Comparison of ENCODE assay signal across 12 cellular contexts in genomic region chr20:62408055-62408454, GRCh38. TPM values are rescaled to one million over a fixed set of nuclear protein-coding genes. Genes with fewer than 3 reads are reported as not detected.
DNase-seq lines count a peak whose midpoint lies in the region; ATAC-seq, FAIRE-seq and TF ChIP-seq lines count a peak whose summit lies in the region.
"Had no signal": no experiment of that assay in that cellular context is flagged by ENCODE, and none has a peak within 500 bp of the region (broad histone marks: within the 10 kb centered on the region; RNA-seq: fewer than 3 reads in every experiment).

No MANE protein-coding gene starts in this region.

- no peaks in the 10 kb centered on the region for H4K20me1 ChIP-seq in OCI-LY1 (ENCODE audit: insufficient read depth, low read length)

- 56 to 90% (median 72%) methylated on average over 15 of the region's 15 CpGs for WGBS in small intestine, 3 donors

- DNase-seq in activated CD8-positive, alpha-beta memory T cell treated with anti-CD3 and anti-CD28 coated beads, Interleukin-2, amount 10 ng/mL, durations not matched to agents 7 days and 5 days: no peak
- no peak for DNase-seq in activated CD8-positive, alpha-beta memory T cell treated with anti-CD3 and anti-CD28 coated beads, Interleukin-2, amount 50 U/mL, for 48 hours
- no peak for DNase-seq in central memory CD8-positive, alpha-beta T cell (ENCODE audit: low spot score in 2 of 2)
- DNase-seq in small intestine (no peak), mucosa of gallbladder (ENCODE audit: low spot score) (no peak), KG1 (lab: John Stamatoyannopoulos, UW) (no peak)
- DNase-seq: EL, left ventricle myocardium superior had no signal

- H3K27ac ChIP-seq in OCI-LY1 (ENCODE audit: low read depth, low read length, poor library complexity, severe bottlenecking): no peak overlapping the region
- H3K27ac ChIP-seq in small intestine (ENCODE audit: low read depth in 1 of 2, low read length in 1 of 2): peak overlapping the region; percentile 49 to 74
- H3K27ac ChIP-seq: prostate gland had no signal

- peak overlapping the region; percentile 51; the same call in 1 of the 2 replicates for H3K9ac ChIP-seq in OCI-LY1 (ENCODE audit: low read length)

- H3K4me1 Mint-ChIP-seq in activated CD8-positive, alpha-beta memory T cell treated with anti-CD3 and anti-CD28 coated beads, Interleukin-2, amount 10 ng/mL, durations not matched to agents 7 days and 5 days: peaks cover 27% of the 10 kb centered on the region
- peaks cover 29% of the 10 kb centered on the region for H3K4me1 Mint-ChIP-seq in central memory CD8-positive, alpha-beta T cell

- H3K27me3 Mint-ChIP-seq in activated CD8-positive, alpha-beta memory T cell treated with anti-CD3 and anti-CD28 coated beads, Interleukin-2, amount 10 ng/mL, durations not matched to agents 7 days and 5 days: peaks cover 4% of the 10 kb centered on the region
- no peaks in the 10 kb centered on the region for H3K27me3 Mint-ChIP-seq in central memory CD8-positive, alpha-beta T cell

- no peaks in the 10 kb centered on the region for H3F3A ChIP-seq in OCI-LY1 (ENCODE audit: insufficient read depth, low read length)

- no peaks in the 10 kb centered on the region for H3K36me3 Mint-ChIP-seq in activated CD8-positive, alpha-beta memory T cell treated with anti-CD3 and anti-CD28 coated beads, Interleukin-2, amount 10 ng/mL, durations not matched to agents 7 days and 5 days
- H3K36me3 Mint-ChIP-seq in central memory CD8-positive, alpha-beta T cell (ENCODE audit: insufficient read depth): peaks cover 13% of the 10 kb centered on the region

- H3K4me3 ChIP-seq in OCI-LY1 (ENCODE audit: low read depth, low read length, poor library complexity, severe bottlenecking): peak overlapping the region; percentile 57
- peak overlapping the region in 1 of 2 donors; percentile 93 for H3K4me3 ChIP-seq in small intestine (ENCODE audit: low read depth in 1 of 2, low read length in 2 of 2)

- H3K27me3 ChIP-seq in OCI-LY1 (ENCODE audit: insufficient read depth, low read length): no peaks in the 10 kb centered on the region; the same call in 1 of the 2 replicates
- H3K27me3 ChIP-seq in small intestine (ENCODE audit: control insufficient read depth in 2 of 2, insufficient read depth in 2 of 2, low read length in 2 of 2): no peaks in the 10 kb centered on the region

- 0 out of 2 replicates have a peak, but pooled peaks cover 4% of the 10 kb centered on the region for H3K79me2 ChIP-seq in OCI-LY1 (ENCODE audit: insufficient read depth, low read length)

- H3K36me3 ChIP-seq in OCI-LY1 (ENCODE audit: insufficient read depth, low read length) (peaks cover 3% of the 10 kb centered on the region; the same call in 1 of the 2 replicates), small intestine (ENCODE audit: control insufficient read depth in 2 of 2, insufficient read depth in 2 of 2, low read length in 2 of 2) (no peaks in the 10 kb centered on the region)
- H3K36me3 ChIP-seq: prostate gland had no signal

- peaks cover 35% of the 10 kb centered on the region for H3K4me1 ChIP-seq in OCI-LY1 (ENCODE audit: insufficient read depth, low read length, severe bottlenecking)
- peaks cover 0 to 5% of the 10 kb centered on the region in 2 donors for H3K4me1 ChIP-seq in small intestine (ENCODE audit: control insufficient read depth in 2 of 2, insufficient read depth in 1 of 2, low read depth in 1 of 2, low read length in 1 of 2)

- H3K4me3 Mint-ChIP-seq in activated CD8-positive, alpha-beta memory T cell treated with anti-CD3 and anti-CD28 coated beads, Interleukin-2, amount 10 ng/mL, durations not matched to agents 7 days and 5 days: peak overlapping the region; percentile 79
- peak overlapping the region; percentile 77 for H3K4me3 Mint-ChIP-seq in central memory CD8-positive, alpha-beta T cell

- peak overlapping the region; percentile 57 for H3K4me2 ChIP-seq in OCI-LY1 (ENCODE audit: low read length)

- H3K9me3 Mint-ChIP-seq in activated CD8-positive, alpha-beta memory T cell treated with anti-CD3 and anti-CD28 coated beads, Interleukin-2, amount 10 ng/mL, durations not matched to agents 7 days and 5 days (ENCODE audit: low read depth): no peaks in the 10 kb centered on the region
- H3K9me3 Mint-ChIP-seq in central memory CD8-positive, alpha-beta T cell: no peaks in the 10 kb centered on the region

- H3K27ac Mint-ChIP-seq in activated CD8-positive, alpha-beta memory T cell treated with anti-CD3 and anti-CD28 coated beads, Interleukin-2, amount 10 ng/mL, durations not matched to agents 7 days and 5 days: peak overlapping the region; percentile 90
- H3K27ac Mint-ChIP-seq in central memory CD8-positive, alpha-beta T cell (ENCODE audit: low read depth): no peak overlapping the region

- no peak for FAIRE-seq in small intestine (lab: Jason Lieb, UNC)

- no peaks in the 10 kb centered on the region for H3K9me2 ChIP-seq in OCI-LY1 (ENCODE audit: low read depth, low read length)

- no peak for TF ChIP-seq CTCF in OCI-LY1 (IDR thresholded peaks at IDR 0.05; ENCODE audit: low read length)

- no peak for ATAC-seq in activated CD8-positive, alpha-beta memory T cell treated with anti-CD3 and anti-CD28 coated beads, Interleukin-2, amount 10 ng/mL, durations not matched to agents 7 days and 5 days
- ATAC-seq in central memory CD8-positive, alpha-beta T cell (replicated peaks; ENCODE audit: extremely low read depth, poor library complexity, severe bottlenecking): no peak
- ATAC-seq in GM18520 (IDR thresholded peaks at IDR 0.05; ENCODE audit: unreplicated experiment): no peak

- CTCF ChIA-PET in activated CD8-positive, alpha-beta memory T cell treated with anti-CD3 and anti-CD28 coated beads, Interleukin-2, amount 10 ng/mL, durations not matched to agents 7 days and 5 days (lab: Charles Lee): interaction anchor here (1.1 to 2.7 kb wide), 3 partner anchors 8 to 209 kb away, joined by 3 to 24 read pairs (median 3); no protein-coding TSS in a partner anchor

- H2AFZ ChIP-seq in OCI-LY1 (ENCODE audit: low read length): no peak overlapping the region

- H3K9me3 ChIP-seq in OCI-LY1 (ENCODE audit: low read length): no peaks in the 10 kb centered on the region
- H3K9me3 ChIP-seq in small intestine (ENCODE audit: control insufficient read depth, low read depth): no peaks in the 10 kb centered on the region
- H3K9me3 ChIP-seq: prostate gland had no signal

RNA-seq across cellular contexts. Expression of gene CABLES2, which starts 1.0 kb away (rescaled TPM):
- total RNA-seq in activated CD8-positive, alpha-beta memory T cell treated with anti-CD3 and anti-CD28 coated beads, Interleukin-2, amount 10 ng/mL, durations not matched to agents 7 days and 5 days: 10 to 100 TPM; 15.6 to 16.5 TPM
- polyA plus RNA-seq in small intestine: 1 to 10 TPM; 1.3 to 4.7 (median 2.4) TPM
- 5.2 TPM for total RNA-seq in mucosa of gallbladder

RNA-seq across cellular contexts. Expression of gene RBBP8NL, which starts 19.3 kb away (rescaled TPM):
- not detected for total RNA-seq in activated CD8-positive, alpha-beta memory T cell treated with anti-CD3 and anti-CD28 coated beads, Interleukin-2, amount 10 ng/mL, durations not matched to agents 7 days and 5 days
- polyA plus RNA-seq in small intestine: 10 to 100 TPM in 2 of 3 donors, 1 to 10 TPM in 1; 8.0 to 28.0 (median 14.9) TPM
- total RNA-seq in mucosa of gallbladder: 6.2 TPM
- total RNA-seq: left ventricle myocardium superior, temporal lobe had no signal

RNA-seq across cellular contexts. Expression of gene RPS21, which starts 21.2 kb away (rescaled TPM):
- 1,000 to 10,000 TPM; 1,634 to 1,703 TPM for total RNA-seq in activated CD8-positive, alpha-beta memory T cell treated with anti-CD3 and anti-CD28 coated beads, Interleukin-2, amount 10 ng/mL, durations not matched to agents 7 days and 5 days
- polyA plus RNA-seq in small intestine: 1,000 to 10,000 TPM; 2,545 to 8,814 (median 4,142) TPM
- total RNA-seq in mucosa of gallbladder: 968 TPM

RNA-seq across cellular contexts. Expression of gene LAMA5, which starts 40.9 kb away (rescaled TPM):
- 1 to 10 TPM in 1 of 2 experiments, under 1 TPM in 1; 0.99 to 1.9 TPM for total RNA-seq in activated CD8-positive, alpha-beta memory T cell treated with anti-CD3 and anti-CD28 coated beads, Interleukin-2, amount 10 ng/mL, durations not matched to agents 7 days and 5 days
- polyA plus RNA-seq in small intestine: 10 to 100 TPM in 1 of 3 donors, 1 to 10 TPM in 2; 1.3 to 39.8 (median 6.2) TPM
- total RNA-seq in mucosa of gallbladder: 298 TPM
